In the genomic region with DNA sequence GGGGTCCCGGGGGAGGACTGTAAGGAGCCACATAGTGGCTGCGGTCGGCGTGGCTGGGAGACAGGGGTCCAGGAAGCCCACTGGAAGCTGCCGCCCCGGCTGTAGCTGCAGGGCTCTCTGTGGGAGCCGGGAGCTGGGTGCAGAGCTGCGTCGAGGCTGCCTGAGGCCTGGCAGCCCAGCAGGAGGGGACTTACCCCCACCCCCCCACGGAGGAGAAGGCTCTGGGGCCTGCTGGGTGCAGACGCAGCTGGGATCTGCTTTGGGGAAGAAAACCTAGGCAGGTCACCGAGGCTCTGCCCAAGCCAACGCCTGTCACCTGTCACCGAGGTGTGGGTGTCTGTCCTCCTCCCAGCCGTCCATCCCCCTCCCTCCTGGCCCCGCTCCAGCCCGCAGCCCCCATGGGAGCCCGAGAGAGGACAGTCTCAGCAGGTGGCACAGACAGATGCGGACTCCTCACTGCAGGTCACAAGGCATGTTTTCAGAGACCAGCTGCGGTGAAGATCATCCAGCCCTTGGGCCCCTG, we compare ENCODE assay signal across 1 cellular context.
TF ChIP-seq lines count a peak whose summit lies in the region.

No MANE protein-coding gene starts in this region.

TF ChIP-seq in WTC11, 78 proteins besides CTCF, POLR2A, EP300 and RAD21 (continued from another document):
- TF ChIP-seq, protein P1, sequence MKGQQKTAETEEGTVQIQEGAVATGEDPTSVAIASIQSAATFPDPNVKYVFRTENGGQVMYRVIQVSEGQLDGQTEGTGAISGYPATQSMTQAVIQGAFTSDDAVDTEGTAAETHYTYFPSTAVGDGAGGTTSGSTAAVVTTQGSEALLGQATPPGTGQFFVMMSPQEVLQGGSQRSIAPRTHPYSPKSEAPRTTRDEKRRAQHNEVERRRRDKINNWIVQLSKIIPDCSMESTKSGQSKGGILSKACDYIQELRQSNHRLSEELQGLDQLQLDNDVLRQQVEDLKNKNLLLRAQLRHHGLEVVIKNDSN (CRISPR knock-in tag; IDR thresholded peaks at IDR 0.05): no peak
- TF ChIP-seq MXD4 (CRISPR knock-in tag; IDR thresholded peaks at IDR 0.05; ENCODE audit: borderline replicate concordance): no peak
- TF ChIP-seq ELF4 (CRISPR knock-in tag; IDR thresholded peaks at IDR 0.05; ENCODE audit: low read depth): no peak
- no peak for TF ChIP-seq GABPB1 (CRISPR knock-in tag; IDR thresholded peaks at IDR 0.05)
- TF ChIP-seq ZNF423 (CRISPR knock-in tag; IDR thresholded peaks at IDR 0.05): no peak; the same call in 1 of the 2 replicates
